8 cellular contexts compared by ENCODE assay signal in the genomic region with DNA sequence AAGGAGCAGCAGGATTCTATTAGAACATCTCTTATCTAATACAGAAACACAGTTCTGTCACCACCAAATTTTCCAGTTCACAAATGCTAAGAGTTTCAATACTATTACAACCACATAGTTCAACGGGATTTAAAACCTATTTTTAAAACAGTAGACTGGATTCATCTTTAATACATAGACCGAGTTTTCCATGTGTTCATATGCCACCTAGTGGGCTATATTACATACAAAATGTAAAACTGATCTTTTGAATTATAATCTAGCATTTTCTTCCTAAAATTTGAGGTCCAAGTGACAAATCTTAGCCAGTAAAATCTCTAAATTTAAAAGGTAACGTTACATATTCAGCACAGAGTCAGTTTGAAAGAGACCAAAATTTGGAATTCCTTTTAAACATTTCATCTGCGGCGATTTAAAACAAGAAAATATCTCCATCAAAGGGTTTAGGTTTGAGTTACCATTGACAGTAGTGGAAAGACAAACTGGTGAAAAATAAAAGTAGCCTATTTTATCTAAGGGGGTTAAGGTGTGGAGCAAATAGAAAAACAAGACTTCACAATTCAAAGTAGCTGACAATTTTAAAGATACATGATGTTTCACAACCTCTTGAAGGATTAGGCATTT.
DNase-seq lines count a peak whose midpoint lies in the region; ATAC-seq and TF ChIP-seq lines count a peak whose summit lies in the region.

No MANE protein-coding gene starts in this region.

- no peak overlapping the region for H3K4me3 ChIP-seq in IMR-90 (ENCODE audit: insufficient read depth, low read depth, low read length)

- no peak overlapping the region for H3K9ac ChIP-seq in IMR-90 (ENCODE audit: low read depth, low read length)

- H2AK9ac ChIP-seq in IMR-90 (replicated peaks; ENCODE audit: low read depth, low read length, poor library complexity) = no peak overlapping the region

- H3K27ac ChIP-seq in IMR-90 (ENCODE audit: insufficient read depth, low read length) = no peak overlapping the region

- no peaks in the 10 kb centered on the region for H3K36me3 ChIP-seq in IMR-90 (ENCODE audit: control insufficient read depth, insufficient read depth, low read length)

- dilution Hi-C loops in IMR-90 (cut with HindIII; ENCODE audit: low sequenced_read_pairs, unreplicated experiment) = no loop called here

- H3K9me3 ChIP-seq in IMR-90 (ENCODE audit: control insufficient read depth, insufficient read depth, low read length) = no peaks in the 10 kb centered on the region

- TF ChIP-seq RAD21 in IMR-90 (IDR thresholded peaks at IDR 0.05; ENCODE audit: low read length) = peak; percentile 56

- H2AFZ ChIP-seq in IMR-90 (replicated peaks; ENCODE audit: low read length, poor library complexity) = no peak overlapping the region

- H3K14ac ChIP-seq in IMR-90 (replicated peaks; ENCODE audit: low read depth, low read length) = no peak overlapping the region

- no peak for TF ChIP-seq POLR2A in IMR-90 (IDR thresholded peaks at IDR 0.05; ENCODE audit: low read depth, low read length)

- H3K27me3 ChIP-seq in IMR-90 (ENCODE audit: control insufficient read depth, insufficient read depth, low read length) = no peaks in the 10 kb centered on the region

- no peak overlapping the region for H2BK20ac ChIP-seq in IMR-90 (ENCODE audit: low read depth, low read length)

- intact Hi-C loops in IMR-90 (cut with micrococcal nuclease) = loop anchor here (1.0 kb wide), 1 partner anchor 509 kb away; no protein-coding TSS in a partner anchor

- H4K20me1 ChIP-seq in IMR-90 (ENCODE audit: insufficient read depth, low read length) = no peaks in the 10 kb centered on the region

- no peak overlapping the region for H3K23ac ChIP-seq in IMR-90 (ENCODE audit: low read depth, low read length)

- H2BK5ac ChIP-seq in IMR-90 (ENCODE audit: low read depth, low read length, poor library complexity, severe bottlenecking) = no peak overlapping the region

- H3K18ac ChIP-seq in IMR-90 (ENCODE audit: low read depth, low read length) = no peak overlapping the region

- H3K4me2 ChIP-seq in IMR-90 (ENCODE audit: low read depth, low read length) = no peak overlapping the region

- H3K79me1 ChIP-seq in IMR-90 (ENCODE audit: low read depth in 1 of 2, low read length in 2 of 2) = no peaks in the 10 kb centered on the region

- no peak overlapping the region for H3K4ac ChIP-seq in IMR-90 (ENCODE audit: low read depth, low read length)

- no peak overlapping the region for H4K91ac ChIP-seq in IMR-90 (ENCODE audit: insufficient read depth, low read depth, low read length)

- H2AK5ac ChIP-seq in IMR-90 (ENCODE audit: low read depth, low read length) = no peak overlapping the region

- TF ChIP-seq CTCF in IMR-90 (conservative IDR thresholded peaks at IDR 0.05; ENCODE audit: low read depth, low read length) = peak; percentile 48

- DNase-seq in AG08395 (ENCODE audit: low spot score) (peak; percentile 44), IMR-90 (peak; percentile 29), amniotic epithelial cell (ENCODE audit: low read depth) (peak; percentile 31), kidney tubule cell (ENCODE audit: low spot score) (peak; percentile 17), NCI-H1048 (lab: John Stamatoyannopoulos, UW) (no peak)

- ATAC-seq in IMR-90 (ENCODE audit: low read depth) = peak; percentile 56
- no peak for ATAC-seq in HG02970 (IDR thresholded peaks at IDR 0.05; ENCODE audit: low FRiP score, unreplicated experiment)
- no peak for ATAC-seq in HG03280 (IDR thresholded peaks at IDR 0.05; ENCODE audit: unreplicated experiment)
- ATAC-seq in GM21526 (IDR thresholded peaks at IDR 0.05; ENCODE audit: low FRiP score, unreplicated experiment) = no peak

- CTCF ChIA-PET in IMR-90 (lab: Yijun Ruan, JAX) = interaction anchor here (0.9 to 1.2 kb wide), 2 partner anchors 9 to 512 kb away, joined by 5 to 9 read pairs; no protein-coding TSS in a partner anchor

- BruUV-seq in IMR-90 (replicated peaks; lab: Mats Ljungman, UMichigan) = no TSS peak

- no peak overlapping the region for H4K5ac ChIP-seq in IMR-90 (ENCODE audit: low read depth, low read length)

- no peak overlapping the region for H4K8ac ChIP-seq in IMR-90 (ENCODE audit: low read depth in 2 of 2, low read length in 2 of 2)

- H2BK15ac ChIP-seq in IMR-90 (ENCODE audit: low read depth, low read length) = no peak overlapping the region

- in situ Hi-C loops in IMR-90 (cut with MboI; ENCODE audit: low sequenced_read_pairs) = no loop called here

- H3K56ac ChIP-seq in IMR-90 (ENCODE audit: extremely low read depth, insufficient read depth, low read length) = no peak overlapping the region

- WGBS in IMR-90 (ENCODE audit: extremely low coverage in 2 of 2, insufficient read length in 1 of 2), 2 experiments = no CpG with 5 or more reads among the region's 5 CpGs

- no peaks in the 10 kb centered on the region for H3K4me1 ChIP-seq in IMR-90 (ENCODE audit: control insufficient read depth, insufficient read depth, low read length)

- no peak overlapping the region for H2BK120ac ChIP-seq in IMR-90 (ENCODE audit: low read depth, low read length)

- H3K9me1 ChIP-seq in IMR-90 (ENCODE audit: insufficient read depth, low read length) = no peaks in the 10 kb centered on the region

- POLR2A ChIA-PET in IMR-90 (lab: Charles Lee; ENCODE audit: unreplicated experiment) = no interaction called here

TF ChIP-seq in IMR-90, 13 proteins besides CTCF, POLR2A, EP300 and RAD21:
- TF ChIP-seq, protein P1, sequence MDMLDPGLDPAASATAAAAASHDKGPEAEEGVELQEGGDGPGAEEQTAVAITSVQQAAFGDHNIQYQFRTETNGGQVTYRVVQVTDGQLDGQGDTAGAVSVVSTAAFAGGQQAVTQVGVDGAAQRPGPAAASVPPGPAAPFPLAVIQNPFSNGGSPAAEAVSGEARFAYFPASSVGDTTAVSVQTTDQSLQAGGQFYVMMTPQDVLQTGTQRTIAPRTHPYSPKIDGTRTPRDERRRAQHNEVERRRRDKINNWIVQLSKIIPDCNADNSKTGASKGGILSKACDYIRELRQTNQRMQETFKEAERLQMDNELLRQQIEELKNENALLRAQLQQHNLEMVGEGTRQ (IDR thresholded peaks at IDR 0.05; ENCODE audit: low read depth, low read length) = no peak
- TF ChIP-seq CHD1 (IDR thresholded peaks at IDR 0.05; ENCODE audit: low read depth, low read length) (no peak), SMC3 (IDR thresholded peaks at IDR 0.05; ENCODE audit: low read depth, low read length) (peak; percentile 58), MAFK (IDR thresholded peaks at IDR 0.05; ENCODE audit: low read depth, low read length) (no peak), RFX5 (IDR thresholded peaks at IDR 0.05; ENCODE audit: low read depth, low read length) (no peak)
- TF ChIP-seq, protein P2, sequence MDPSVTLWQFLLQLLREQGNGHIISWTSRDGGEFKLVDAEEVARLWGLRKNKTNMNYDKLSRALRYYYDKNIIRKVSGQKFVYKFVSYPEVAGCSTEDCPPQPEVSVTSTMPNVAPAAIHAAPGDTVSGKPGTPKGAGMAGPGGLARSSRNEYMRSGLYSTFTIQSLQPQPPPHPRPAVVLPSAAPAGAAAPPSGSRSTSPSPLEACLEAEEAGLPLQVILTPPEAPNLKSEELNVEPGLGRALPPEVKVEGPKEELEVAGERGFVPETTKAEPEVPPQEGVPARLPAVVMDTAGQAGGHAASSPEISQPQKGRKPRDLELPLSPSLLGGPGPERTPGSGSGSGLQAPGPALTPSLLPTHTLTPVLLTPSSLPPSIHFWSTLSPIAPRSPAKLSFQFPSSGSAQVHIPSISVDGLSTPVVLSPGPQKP (IDR thresholded peaks at IDR 0.05; ENCODE audit: borderline replicate concordance, low read depth, low read length) = no peak
TF ChIP-seq in IMR-90: peak in this region for 1.
